Comparison of ENCODE assay signal across 19 cellular contexts in the genomic region with DNA sequence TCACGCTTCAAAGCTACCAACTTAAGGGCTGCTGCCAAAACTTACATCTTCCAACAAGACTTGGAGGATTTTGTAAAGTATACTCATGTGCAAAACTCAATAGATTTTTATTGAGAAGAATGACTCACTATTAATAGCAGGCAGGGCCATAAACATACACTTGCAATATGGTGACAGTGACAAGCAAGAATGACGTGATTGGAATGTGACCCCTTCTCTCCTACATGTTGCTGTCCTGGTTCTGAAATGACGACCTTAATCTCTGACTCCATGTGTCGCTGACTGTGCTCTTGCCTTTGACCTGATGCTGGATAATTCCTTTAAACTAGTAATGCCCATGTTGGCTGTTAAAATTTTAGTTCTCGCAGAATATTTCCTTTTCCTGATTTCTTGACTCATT.
A peak's percentile ranks its signal among the peaks of the same experiment; 100 is the strongest.
DNase-seq lines count a peak whose midpoint lies in the region; ATAC-seq and TF ChIP-seq lines count a peak whose summit lies in the region.
"Had no signal": no experiment of that assay in that cellular context is flagged by ENCODE, and none has a peak within 500 bp of the region (broad histone marks: within the 10 kb centered on the region; RNA-seq: fewer than 3 reads in every experiment).

No MANE protein-coding gene starts in this region.

- H2BK20ac ChIP-seq in IMR-90 (ENCODE audit: low read depth, low read length), result no peak overlapping the region

- no peak overlapping the region for H2BK15ac ChIP-seq in IMR-90 (ENCODE audit: low read depth, low read length)
- H2BK15ac ChIP-seq in mesendoderm (replicated peaks; ENCODE audit: low read depth), result no peak overlapping the region

- no peak overlapping the region for H3K4me3 ChIP-seq in IMR-90 (ENCODE audit: insufficient read depth, low read depth, low read length)
- H3K4me3 ChIP-seq in choroid plexus epithelial cell (ENCODE audit: low read depth, low read length), result no peak overlapping the region
- no peak overlapping the region for H3K4me3 ChIP-seq in mesendoderm (ENCODE audit: low read length)
- H3K4me3 ChIP-seq: lung had no signal

- no peak for TF ChIP-seq POLR2A in IMR-90 (IDR thresholded peaks at IDR 0.05; ENCODE audit: low read depth, low read length)

- no peak for TF ChIP-seq CTCF in IMR-90 (conservative IDR thresholded peaks at IDR 0.05; ENCODE audit: low read depth, low read length)
- no peak for TF ChIP-seq CTCF in choroid plexus epithelial cell (conservative IDR thresholded peaks at IDR 0.05; ENCODE audit: low read depth, low read length)
- TF ChIP-seq CTCF in Calu3 (IDR thresholded peaks at IDR 0.05; ENCODE audit: unreplicated experiment), result no peak

- in situ Hi-C loops in IMR-90 (cut with MboI; ENCODE audit: low sequenced_read_pairs), result no loop called here

- H3K27me3 Mint-ChIP-seq in effector memory CD8-positive, alpha-beta T cell, result no peaks in the 10 kb centered on the region
- H3K27me3 Mint-ChIP-seq in Calu3 (ENCODE audit: unreplicated experiment), result no peaks in the 10 kb centered on the region
- H3K27me3 Mint-ChIP-seq: activated CD4-positive, alpha-beta T cell treated with anti-CD3 and anti-CD28 coated beads, Interleukin-2, amount 10 ng/mL, durations not matched to agents 7 days and 5 days; CD4-positive, CD25-positive, alpha-beta regulatory T cell; stimulated activated naive CD8-positive, alpha-beta T cell treated with anti-CD3 and anti-CD28 coated beads, Interleukin-15, Interleukin-2, amounts not matched to agents 100 ng/mL and 50 ng/mL, for 24 hours; type B pancreatic cell had no signal

- no peaks in the 10 kb centered on the region; a peak in 1 of 4 replicates for H3K79me1 ChIP-seq in IMR-90 (ENCODE audit: low read depth in 1 of 2, low read length in 2 of 2)
- H3K79me1 ChIP-seq in mesendoderm (ENCODE audit: low read length), result no peaks in the 10 kb centered on the region

- peaks cover 11% of the 10 kb centered on the region for H3K4me1 ChIP-seq in IMR-90 (ENCODE audit: control insufficient read depth, insufficient read depth, low read length)
- H3K4me1 ChIP-seq in mesendoderm (ENCODE audit: control insufficient read depth, low read depth, low read length), result no peaks in the 10 kb centered on the region
- H3K4me1 ChIP-seq: foreskin keratinocyte had no signal

- no peak overlapping the region for H3K56ac ChIP-seq in IMR-90 (ENCODE audit: extremely low read depth, insufficient read depth, low read length)
- no peak overlapping the region for H3K56ac ChIP-seq in mesendoderm (ENCODE audit: low read length)

- H3K9me3 ChIP-seq in IMR-90 (ENCODE audit: control insufficient read depth, insufficient read depth, low read length), result no peaks in the 10 kb centered on the region

- H3K4me3 Mint-ChIP-seq in effector memory CD8-positive, alpha-beta T cell, result no peak overlapping the region
- no peak overlapping the region for H3K4me3 Mint-ChIP-seq in Calu3 (ENCODE audit: low read depth, unreplicated experiment)
- H3K4me3 Mint-ChIP-seq: activated CD4-positive, alpha-beta T cell treated with anti-CD3 and anti-CD28 coated beads, Interleukin-2, amount 10 ng/mL, durations not matched to agents 7 days and 5 days; activated T-cell treated with anti-CD3 and anti-CD28 coated beads, Interleukin-2, amount 50 U/mL, for 4 hours; CD4-positive, CD25-positive, alpha-beta regulatory T cell; natural killer cell; stimulated activated naive CD8-positive, alpha-beta T cell treated with anti-CD3 and anti-CD28 coated beads, Interleukin-15, Interleukin-2, amounts not matched to agents 100 ng/mL and 50 ng/mL, for 24 hours; type B pancreatic cell had no signal

- H3K4me2 ChIP-seq in IMR-90 (ENCODE audit: low read depth, low read length) (no peak overlapping the region), mesendoderm (ENCODE audit: low read length) (no peak overlapping the region)

- no CpG with 5 or more reads among the region's 5 CpGs for WGBS in IMR-90 (ENCODE audit: extremely low coverage in 2 of 2, insufficient read length in 1 of 2), 2 experiments
- no CpG with 5 or more reads among the region's 5 CpGs for WGBS in mesendoderm (ENCODE audit: extremely low coverage, insufficient coverage, low lambda C conversion rate)

- H3K27ac ChIP-seq in IMR-90 (ENCODE audit: insufficient read depth, low read length) (no peak overlapping the region), mesendoderm (ENCODE audit: low read depth, low read length) (no peak overlapping the region)
- H3K27ac ChIP-seq: foreskin keratinocyte had no signal

- H4K91ac ChIP-seq in IMR-90 (ENCODE audit: insufficient read depth, low read depth, low read length), result no peak overlapping the region

- CTCF ChIA-PET in IMR-90 (lab: Yijun Ruan, JAX) (no interaction called here), Calu3 (lab: Charles Lee) (no interaction called here)

- intact Hi-C loops in IMR-90 (cut with micrococcal nuclease), result no loop called here
- intact Hi-C loops in Calu3 (cut with micrococcal nuclease; ENCODE audit: unreplicated experiment), result no loop called here

- BruUV-seq in IMR-90 (replicated peaks; lab: Mats Ljungman, UMichigan), result no TSS peak
- BruUV-seq in Calu3 (replicated peaks; lab: Mats Ljungman, UMichigan), result no TSS peak

- H2AK5ac ChIP-seq in IMR-90 (ENCODE audit: low read depth, low read length) (no peak overlapping the region), mesendoderm (ENCODE audit: low read length) (no peak overlapping the region)

- no peak overlapping the region for H3K18ac ChIP-seq in IMR-90 (ENCODE audit: low read depth, low read length)
- H3K18ac ChIP-seq in mesendoderm (ENCODE audit: low read length), result no peak overlapping the region

- DNase-seq in GM04503 (ENCODE audit: low read depth) (peak; percentile 8), IMR-90 (peak; percentile 73), choroid plexus epithelial cell (ENCODE audit: low read depth) (peak; percentile 13), mesendoderm (peak; percentile 69), activated gamma-delta T cell (lab: John Stamatoyannopoulos, UW) (no peak), Calu3 (no peak)
- DNase-seq in effector memory CD8-positive, alpha-beta T cell, result no peak
- DNase-seq in activated CD8-positive, alpha-beta memory T cell treated with anti-CD3 and anti-CD28 coated beads, Interleukin-2, amount 50 U/mL, for 48 hours, result no peak
- DNase-seq: activated CD4-positive, alpha-beta T cell treated with anti-CD3 and anti-CD28 coated beads, Interleukin-2, amount 10 ng/mL, durations not matched to agents 7 days and 5 days; activated T-cell treated with anti-CD3 and anti-CD28 coated beads, Interleukin-2, amount 50 U/mL, for 4 hours; caudate nucleus; CD4-positive, CD25-positive, alpha-beta regulatory T cell; DMS79; natural killer cell; NCI-H226 had no signal

- no peak overlapping the region for H2BK120ac ChIP-seq in IMR-90 (ENCODE audit: low read depth, low read length)
- H2BK120ac ChIP-seq in mesendoderm (ENCODE audit: low read depth, low read length), result no peak overlapping the region

- H4K5ac ChIP-seq in IMR-90 (ENCODE audit: low read depth, low read length) (no peak overlapping the region), mesendoderm (ENCODE audit: low read length) (no peak overlapping the region)

- H4K8ac ChIP-seq in IMR-90 (ENCODE audit: low read depth in 2 of 2, low read length in 2 of 2), result no peak overlapping the region
- H4K8ac ChIP-seq in mesendoderm (ENCODE audit: low read depth, low read length), result no peak overlapping the region

- peaks cover 3% of the 10 kb centered on the region for H3K36me3 Mint-ChIP-seq in effector memory CD8-positive, alpha-beta T cell (ENCODE audit: insufficient read depth)
- no peaks in the 10 kb centered on the region for H3K36me3 Mint-ChIP-seq in Calu3 (ENCODE audit: insufficient read depth, unreplicated experiment)
- H3K36me3 Mint-ChIP-seq: natural killer cell had no signal

- H3K23ac ChIP-seq in IMR-90 (ENCODE audit: low read depth, low read length) (no peak overlapping the region), mesendoderm (ENCODE audit: low read length) (no peak overlapping the region)

- H2BK5ac ChIP-seq in IMR-90 (ENCODE audit: low read depth, low read length, poor library complexity, severe bottlenecking) (no peak overlapping the region), mesendoderm (ENCODE audit: low read length) (no peak overlapping the region)

- H3K36me3 ChIP-seq in IMR-90 (ENCODE audit: control insufficient read depth, insufficient read depth, low read length) (no peaks in the 10 kb centered on the region; the same call in 1 of the 2 replicates), mesendoderm (ENCODE audit: control insufficient read depth, insufficient read depth, low read length) (no peaks in the 10 kb centered on the region)

- peak overlapping the region in 1 of 2 donors; percentile 58 for H3K27ac Mint-ChIP-seq in effector memory CD8-positive, alpha-beta T cell
- H3K27ac Mint-ChIP-seq in Calu3 (ENCODE audit: unreplicated experiment), result no peak overlapping the region
- H3K27ac Mint-ChIP-seq: activated CD4-positive, alpha-beta T cell treated with anti-CD3 and anti-CD28 coated beads, Interleukin-2, amount 10 ng/mL, durations not matched to agents 7 days and 5 days; natural killer cell; stimulated activated naive CD8-positive, alpha-beta T cell treated with anti-CD3 and anti-CD28 coated beads, Interleukin-15, Interleukin-2, amounts not matched to agents 100 ng/mL and 50 ng/mL, for 24 hours; type B pancreatic cell had no signal

- no peak for TF ChIP-seq RAD21 in IMR-90 (IDR thresholded peaks at IDR 0.05; ENCODE audit: low read length)

- H3K27me3 ChIP-seq in IMR-90 (ENCODE audit: control insufficient read depth, insufficient read depth, low read length), result no peaks in the 10 kb centered on the region
- H3K27me3 ChIP-seq in mesendoderm (ENCODE audit: insufficient read depth, low read length, poor library complexity), result no peaks in the 10 kb centered on the region
- H3K27me3 ChIP-seq: foreskin keratinocyte had no signal

- peaks cover 0 to 3% of the 10 kb centered on the region in 2 donors for H3K4me1 Mint-ChIP-seq in effector memory CD8-positive, alpha-beta T cell (ENCODE audit: low read depth in 2 of 2)
- peaks cover 20% of the 10 kb centered on the region for H3K4me1 Mint-ChIP-seq in Calu3 (ENCODE audit: low read depth, unreplicated experiment)
- H3K4me1 Mint-ChIP-seq: activated CD4-positive, alpha-beta T cell treated with anti-CD3 and anti-CD28 coated beads, Interleukin-2, amount 10 ng/mL, durations not matched to agents 7 days and 5 days had no signal

- no peak overlapping the region for H2AFZ ChIP-seq in IMR-90 (replicated peaks; ENCODE audit: low read length, poor library complexity)

- dilution Hi-C loops in IMR-90 (cut with HindIII; ENCODE audit: low sequenced_read_pairs, unreplicated experiment), result no loop called here

- no peaks in the 10 kb centered on the region for H3K79me2 ChIP-seq in mesendoderm (ENCODE audit: control insufficient read depth, insufficient read depth, low read length)

- POLR2A ChIA-PET in IMR-90 (lab: Charles Lee; ENCODE audit: unreplicated experiment), result no interaction called here

- peaks cover 12% of the 10 kb centered on the region for H3K9me1 ChIP-seq in IMR-90 (ENCODE audit: insufficient read depth, low read length)

- peak; percentile 50 for ATAC-seq in IMR-90 (ENCODE audit: low read depth)
- ATAC-seq in effector memory CD8-positive, alpha-beta T cell (replicated peaks), result no peak
- ATAC-seq: activated T-cell treated with anti-CD3 and anti-CD28 coated beads, Interleukin-2, amount 50 U/mL, for 4 hours; foreskin keratinocyte; natural killer cell had no signal

- H4K20me1 ChIP-seq in IMR-90 (ENCODE audit: insufficient read depth, low read length), result no peaks in the 10 kb centered on the region; the same call in 1 of the 2 replicates

- H3K9ac ChIP-seq in IMR-90 (ENCODE audit: low read depth, low read length) (no peak overlapping the region), mesendoderm (ENCODE audit: low read length) (no peak overlapping the region)

- H3K4ac ChIP-seq in IMR-90 (ENCODE audit: low read depth, low read length) (no peak overlapping the region), mesendoderm (ENCODE audit: low read depth, low read length) (no peak overlapping the region)

- H3K9me3 Mint-ChIP-seq in effector memory CD8-positive, alpha-beta T cell, result no peaks in the 10 kb centered on the region
- no peaks in the 10 kb centered on the region for H3K9me3 Mint-ChIP-seq in Calu3 (ENCODE audit: low read depth, unreplicated experiment)
- H3K9me3 Mint-ChIP-seq: activated CD4-positive, alpha-beta T cell treated with anti-CD3 and anti-CD28 coated beads, Interleukin-2, amount 10 ng/mL, durations not matched to agents 7 days and 5 days; activated T-cell treated with anti-CD3 and anti-CD28 coated beads, Interleukin-2, amount 50 U/mL, for 4 hours; natural killer cell; stimulated activated naive CD8-positive, alpha-beta T cell treated with anti-CD3 and anti-CD28 coated beads, Interleukin-15, Interleukin-2, amounts not matched to agents 100 ng/mL and 50 ng/mL, for 24 hours; type B pancreatic cell had no signal

- H3K14ac ChIP-seq in IMR-90 (replicated peaks; ENCODE audit: low read depth, low read length), result no peak overlapping the region

- no peak overlapping the region for H2AK9ac ChIP-seq in IMR-90 (replicated peaks; ENCODE audit: low read depth, low read length, poor library complexity)

Comparison
In these comparisons a context has a peak if more than half of its experiments do, and no peak if none do; other contexts are left out.
1. DNase-seq: peak in GM04503 (single experiment), IMR-90 (single experiment), choroid plexus epithelial cell (single experiment) and mesendoderm (single experiment); none in activated gamma-delta T cell (single experiment), effector memory CD8-positive, alpha-beta T cell (0 of 3), activated CD8-positive, alpha-beta memory T cell treated with anti-CD3 and anti-CD28 coated beads, Interleukin-2, amount 50 U/mL, for 48 hours (single experiment) and Calu3 (single experiment).